18 cellular contexts compared by ENCODE assay signal in the genomic region with DNA sequence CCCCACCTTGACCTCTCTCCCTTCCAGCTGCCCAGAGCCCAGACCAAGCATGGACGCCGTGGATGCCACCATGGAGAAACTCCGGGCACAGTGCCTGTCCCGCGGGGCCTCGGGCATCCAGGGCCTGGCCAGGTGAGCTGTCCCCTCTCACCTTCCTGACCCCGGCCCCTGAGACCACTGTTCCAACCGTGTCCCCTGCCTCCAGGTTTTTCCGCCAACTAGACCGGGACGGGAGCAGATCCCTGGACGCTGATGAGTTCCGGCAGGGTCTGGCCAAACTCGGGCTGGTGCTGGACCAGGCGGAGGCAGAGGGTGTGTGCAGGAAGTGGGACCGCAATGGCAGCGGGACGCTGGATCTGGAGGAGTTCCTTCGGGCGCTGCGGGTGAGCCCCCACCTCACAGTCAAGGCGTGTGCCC. TPM values are rescaled to one million over a fixed set of nuclear protein-coding genes. Genes with fewer than 3 reads are reported as not detected.
DNase-seq lines count a peak whose midpoint lies in the region; ATAC-seq and TF ChIP-seq lines count a peak whose summit lies in the region.
"Had no signal": no experiment of that assay in that cellular context is flagged by ENCODE, and none has a peak within 500 bp of the region (broad histone marks: within the 10 kb centered on the region; RNA-seq: fewer than 3 reads in every experiment).

No MANE protein-coding gene starts in this region.

- H2AFZ ChIP-seq in PC-3 (ENCODE audit: low read length) (peak overlapping the region; percentile 51), mesenchymal stem cell (ENCODE audit: low read depth, low read length) (no peak overlapping the region)

- BruUV-seq in PC-3 (replicated peaks; lab: Mats Ljungman, UMichigan) = TSS peak; percentile 62

- H3K14ac ChIP-seq in mesenchymal stem cell (ENCODE audit: low read length in 2 of 2) = no peak overlapping the region

- 0 out of 2 replicates have a peak, but pooled peaks cover 5% of the 10 kb centered on the region for H3K79me2 ChIP-seq in PC-3 (ENCODE audit: low read length)

- H2AK5ac ChIP-seq in mesenchymal stem cell (ENCODE audit: low read length, severe bottlenecking) = peak overlapping the region; percentile 14

- DNase-seq in PC-3 (peak; percentile 40), mesenchymal stem cell (no peak), tibial artery (no peak), Ammon's horn (ENCODE audit: low spot score) (no peak), amniotic stem cell (lab: John Stamatoyannopoulos, UW) (no peak)
- DNase-seq: activated CD4-positive, alpha-beta T cell treated with anti-CD3 and anti-CD28 coated beads for 1 hour; activated CD8-positive, alpha-beta memory T cell treated with anti-CD3 and anti-CD28 coated beads, Interleukin-2, amount 50 U/mL, for 48 hours; activated naive CD4-positive, alpha-beta T cell treated with anti-CD3 and anti-CD28 coated beads, Interleukin-2, amount 50 U/mL, for 16 hours; naive thymus-derived CD4-positive, alpha-beta T cell; NCI-H2029 treated with DMSO at 0.1 percent for 48 hours; NCI-H524 treated with DMSO at 0.1 percent for 48 hours; stimulated activated CD4-positive, alpha-beta T cell treated with anti-CD3 and anti-CD28 coated beads, Interleukin-4, amount 100 ng/mL, for 4 hours; T-cell had no signal

- H3K27ac ChIP-seq in PC-3 (ENCODE audit: low read length) (peak overlapping the region; percentile 84), cingulate gyrus (ENCODE audit: low read depth, low read length) (peak overlapping the region; percentile 47), mesenchymal stem cell (ENCODE audit: low read length, poor library complexity, severe bottlenecking) (no peak overlapping the region), tibial artery (peak overlapping the region; percentile 22 to 41)
- H3K27ac ChIP-seq: BLaER1 treated with 17β-estradiol and CSF1 and Interleukin-3, amounts not matched to agents 10 nM and 100 nM had no signal

- H2BK12ac ChIP-seq in mesenchymal stem cell (ENCODE audit: low read length in 2 of 2) = no peak overlapping the region

- peak overlapping the region; percentile 58 for H3K4me3 ChIP-seq in PC-3 (ENCODE audit: low read length)
- no peak overlapping the region for H3K4me3 ChIP-seq in mesenchymal stem cell (ENCODE audit: insufficient read depth in 1 of 2, low read depth in 1 of 2, low read length in 2 of 2)
- H3K4me3 ChIP-seq in tibial artery = no peak overlapping the region
- H3K4me3 ChIP-seq: BLaER1 treated with 17β-estradiol and CSF1 and Interleukin-3, amounts not matched to agents 10 nM and 100 nM had no signal

- intact Hi-C loops in PC-3 (cut with micrococcal nuclease) = loop anchor here (1.0 to 2.0 kb wide), 2 partner anchors 10 to 48 kb away; partner anchors contain the start of gene VMAC
- intact Hi-C loops in tibial artery (cut with DNase I; ENCODE audit: low total_unique reads) = no loop called here

- no peak overlapping the region for H4K8ac ChIP-seq in mesenchymal stem cell (ENCODE audit: low read length)

- H4K20me1 ChIP-seq in PC-3 (ENCODE audit: low read length) = no peaks in the 10 kb centered on the region

- no peaks in the 10 kb centered on the region for H3K9me2 ChIP-seq in PC-3 (replicated peaks; ENCODE audit: low read length)

- no peak overlapping the region for H3K23ac ChIP-seq in mesenchymal stem cell (ENCODE audit: low read length in 2 of 2)

- peak; percentile 55 for ATAC-seq in PC-3
- no peak for ATAC-seq in HG02588 (IDR thresholded peaks at IDR 0.05; ENCODE audit: unreplicated experiment)
- ATAC-seq: naive thymus-derived CD4-positive, alpha-beta T cell; T-cell had no signal

- TF ChIP-seq CTCF in PC-3 (conservative IDR thresholded peaks at IDR 0.05; ENCODE audit: low read depth, low read length) = no peak
- TF ChIP-seq CTCF in tibial artery (IDR thresholded peaks at IDR 0.05) = no peak

- H3K36me3 ChIP-seq in PC-3 (ENCODE audit: low read depth, low read length) = peaks cover 21% of the 10 kb centered on the region; the same call in 1 of the 2 replicates
- H3K36me3 ChIP-seq in mesenchymal stem cell (ENCODE audit: control insufficient read depth in 1 of 2, insufficient read depth in 2 of 2, low read depth in 1 of 2, low read length in 2 of 2) = peaks cover 40 to 75% of the 10 kb centered on the region in 2 experiments
- H3K36me3 ChIP-seq in tibial artery = peaks cover 34 to 66% (median 60%) of the 10 kb centered on the region in 3 donors

- POLR2A ChIA-PET in PC-3 (lab: Charles Lee; ENCODE audit: unreplicated experiment) = interaction anchor here (0.6 to 1.2 kb wide), 2 partner anchors 10 to 63 kb away, joined by 3 to 5 read pairs; partner anchors contain the start of genes FUT3 and VMAC

- no peak overlapping the region for H2BK15ac ChIP-seq in mesenchymal stem cell (ENCODE audit: low read depth, poor library complexity, severe bottlenecking)

- no peak overlapping the region for H3K4ac ChIP-seq in mesenchymal stem cell (ENCODE audit: low read depth in 1 of 2, low read length in 2 of 2)

- H3K18ac ChIP-seq in mesenchymal stem cell (ENCODE audit: low read depth in 1 of 2, low read length in 2 of 2) = no peak overlapping the region

- no peaks in the 10 kb centered on the region for H3K9me3 ChIP-seq in PC-3 (ENCODE audit: low read length)
- no peaks in the 10 kb centered on the region for H3K9me3 ChIP-seq in mesenchymal stem cell (ENCODE audit: control insufficient read depth, low read length)
- H3K9me3 ChIP-seq in tibial artery = no peaks in the 10 kb centered on the region
- H3K9me3 ChIP-seq: BLaER1 treated with 17β-estradiol and CSF1 and Interleukin-3, amounts not matched to agents 10 nM and 100 nM had no signal

- H2BK5ac ChIP-seq in mesenchymal stem cell (ENCODE audit: low read depth, low read length, poor library complexity, severe bottlenecking) = no peak overlapping the region

- H3K4me1 ChIP-seq in PC-3 (ENCODE audit: insufficient read depth, low read length) (peaks cover 28% of the 10 kb centered on the region), mesenchymal stem cell (ENCODE audit: control insufficient read depth, insufficient read depth, low read depth, low read length) (peaks cover 19% of the 10 kb centered on the region), tibial artery (peaks cover 0 to 24% (median 9%) of the 10 kb centered on the region in 4 donors)

- H3K9ac ChIP-seq in PC-3 (ENCODE audit: low read length) (peak overlapping the region; percentile 69), mesenchymal stem cell (ENCODE audit: low read length) (peak overlapping the region; percentile 68)

- H3K4me2 ChIP-seq in PC-3 (ENCODE audit: low read length) (peak overlapping the region; percentile 87), mesenchymal stem cell (ENCODE audit: low read length, poor library complexity, severe bottlenecking) (no peak overlapping the region)
- H3K4me2 ChIP-seq: BLaER1 treated with 17β-estradiol and CSF1 and Interleukin-3, amounts not matched to agents 10 nM and 100 nM had no signal

- 96% methylated on average over 22 of the region's 22 CpGs for WGBS in mesenchymal stem cell

- H3F3A ChIP-seq in PC-3 (ENCODE audit: low read length, unreplicated experiment) = no peaks in the 10 kb centered on the region

- no peak overlapping the region for H2BK120ac ChIP-seq in mesenchymal stem cell (ENCODE audit: low read depth, low read length)

- H3K27me3 ChIP-seq in PC-3 (ENCODE audit: low read length) = no peaks in the 10 kb centered on the region
- no peaks in the 10 kb centered on the region for H3K27me3 ChIP-seq in mesenchymal stem cell (ENCODE audit: control insufficient read depth in 1 of 2, insufficient read depth in 1 of 2, low read length in 2 of 2)
- H3K27me3 ChIP-seq in tibial artery = no peaks in the 10 kb centered on the region
- H3K27me3 ChIP-seq: BLaER1 treated with 17β-estradiol and CSF1 and Interleukin-3, amounts not matched to agents 10 nM and 100 nM had no signal

- peaks cover 23% of the 10 kb centered on the region for H3K79me1 ChIP-seq in mesenchymal stem cell (replicated peaks; ENCODE audit: low read length, poor library complexity, severe bottlenecking)

- CTCF ChIA-PET in PC-3 (lab: Charles Lee) = interaction anchor here (1.1 kb wide), 1 partner anchor 110 kb away, joined by 4 read pairs; no protein-coding TSS in a partner anchor

- H4K91ac ChIP-seq in mesenchymal stem cell (ENCODE audit: low read length) = peak overlapping the region; percentile 35

RNA-seq across cellular contexts. Expression of gene CAPS, which starts 0.3 kb away (rescaled TPM):
- total RNA-seq in PC-3 (2014; rRNA removed) = 255 and 280 TPM in 2 replicates
- 2.4 TPM for polyA plus RNA-seq in mesenchymal stem cell (2013, experiment 1 of 2)
- 2.3 TPM for polyA plus RNA-seq in mesenchymal stem cell (2013, experiment 2 of 2)

RNA-seq across cellular contexts. Expression of gene VMAC, which starts 9.7 kb away (rescaled TPM):
- 7.8 and 8.3 TPM in 2 replicates for total RNA-seq in PC-3 (2014; rRNA removed)
- polyA plus RNA-seq in mesenchymal stem cell (2013, experiment 1 of 2) = 3.1 TPM
- 2.4 TPM for polyA plus RNA-seq in mesenchymal stem cell (2013, experiment 2 of 2)

RNA-seq across cellular contexts. Expression of gene NDUFA11, which starts 10.8 kb away (rescaled TPM):
- 556 and 669 TPM in 2 replicates for total RNA-seq in PC-3 (2014; rRNA removed)
- 338 TPM for polyA plus RNA-seq in mesenchymal stem cell (2013, experiment 1 of 2)
- 347 TPM for polyA plus RNA-seq in mesenchymal stem cell (2013, experiment 2 of 2)

RNA-seq across cellular contexts. Expression of gene FUT5, which starts 44.0 kb away (rescaled TPM):
- 0.35 TPM in 1 of 2 replicates, not detected in the other for total RNA-seq in PC-3 (2014; rRNA removed)
- polyA plus RNA-seq in mesenchymal stem cell (2013, experiment 1 of 2) = not detected
- not detected for polyA plus RNA-seq in mesenchymal stem cell (2013, experiment 2 of 2)
- total RNA-seq: H1 had no signal
- polyA plus RNA-seq: H1; keratinocyte; naive thymus-derived CD4-positive, alpha-beta T cell had no signal
